ENCODE assay signal across 24 cellular contexts in genomic region chr9:115973241-115973640, GRCh38.
"Had no signal": no experiment of that assay in that cellular context is flagged by ENCODE, and none has a peak within 500 bp of the region (broad histone marks: within the 10 kb centered on the region; RNA-seq: fewer than 3 reads in every experiment).

No MANE protein-coding gene starts in this region.

- H3K4me1 ChIP-seq: colonic mucosa, esophagus muscularis mucosa, lower lobe of right lung, stomach, suprapubic skin, tibial nerve had no signal

- H3K27ac ChIP-seq: colonic mucosa, dorsolateral prefrontal cortex, esophagus muscularis mucosa, lower lobe of right lung, stomach, suprapubic skin, tibial nerve, WERI-Rb-1 had no signal

- DNase-seq: activated CD4-positive, alpha-beta T cell treated with anti-CD3 and anti-CD28 coated beads, Interleukin-2, amount 10 ng/mL, durations not matched to agents 7 days and 5 days; activated CD4-positive, CD25-positive, alpha-beta regulatory T cell treated with anti-CD3 and anti-CD28 coated beads, Interleukin-2, amount 50 U/mL, for 72 hours; activated CD8-positive, alpha-beta memory T cell treated with anti-CD3 and anti-CD28 coated beads, Interleukin-2, amount 10 ng/mL, durations not matched to agents 7 days and 5 days; activated CD8-positive, alpha-beta T cell treated with anti-CD3 and anti-CD28 coated beads for 36 hours; activated gamma-delta T cell; activated naive CD4-positive, alpha-beta T cell treated with anti-CD3 and anti-CD28 coated beads, Interleukin-2, amount 50 U/mL, for 16 hours; activated naive CD8-positive, alpha-beta T cell treated with anti-CD3 and anti-CD28 coated beads, Interleukin-2, amount 50 U/mL, for 24 hours; aorta; colonic mucosa; dorsolateral prefrontal cortex; effector memory CD8-positive, alpha-beta T cell; lower lobe of right lung; naive thymus-derived CD4-positive, alpha-beta T cell; occipital lobe; small intestine; stimulated activated CD4-positive, alpha-beta T cell treated with anti-CD3 and anti-CD28 coated beads, Interleukin-2, amount 100 ng/mL, for 24 hours; stomach; WERI-Rb-1 had no signal

- H3K36me3 ChIP-seq: colonic mucosa, esophagus muscularis mucosa, lower lobe of right lung, stomach, suprapubic skin, tibial nerve, WERI-Rb-1 had no signal

- H3K9me3 ChIP-seq: colonic mucosa, lower lobe of right lung, stomach, suprapubic skin had no signal

- H3K27me3 ChIP-seq: colonic mucosa, esophagus muscularis mucosa, stomach, suprapubic skin, tibial nerve had no signal

- ATAC-seq: activated CD8-positive, alpha-beta memory T cell treated with anti-CD3 and anti-CD28 coated beads, Interleukin-2, amount 10 ng/mL, durations not matched to agents 7 days and 5 days; activated CD8-positive, alpha-beta T cell treated with anti-CD3 and anti-CD28 coated beads for 36 hours; activated naive CD8-positive, alpha-beta T cell treated with anti-CD3 and anti-CD28 coated beads, Interleukin-2, amount 50 U/mL, for 24 hours; effector memory CD8-positive, alpha-beta T cell; left lobe of liver; lower lobe of right lung; naive thymus-derived CD4-positive, alpha-beta T cell; sciatic nerve; stimulated activated effector memory CD8-positive, alpha-beta T cell treated with anti-CD3 and anti-CD28 coated beads, Interleukin-12 subunit alpha, Interleukin-12 subunit beta, amount 100 ng/mL, for 72 hours had no signal

- H3K4me3 ChIP-seq: colonic mucosa, dorsolateral prefrontal cortex, esophagus muscularis mucosa, lower lobe of right lung, stomach, suprapubic skin, tibial nerve had no signal
